Comparison of ENCODE assay signal across 8 cellular contexts in the genomic region with DNA sequence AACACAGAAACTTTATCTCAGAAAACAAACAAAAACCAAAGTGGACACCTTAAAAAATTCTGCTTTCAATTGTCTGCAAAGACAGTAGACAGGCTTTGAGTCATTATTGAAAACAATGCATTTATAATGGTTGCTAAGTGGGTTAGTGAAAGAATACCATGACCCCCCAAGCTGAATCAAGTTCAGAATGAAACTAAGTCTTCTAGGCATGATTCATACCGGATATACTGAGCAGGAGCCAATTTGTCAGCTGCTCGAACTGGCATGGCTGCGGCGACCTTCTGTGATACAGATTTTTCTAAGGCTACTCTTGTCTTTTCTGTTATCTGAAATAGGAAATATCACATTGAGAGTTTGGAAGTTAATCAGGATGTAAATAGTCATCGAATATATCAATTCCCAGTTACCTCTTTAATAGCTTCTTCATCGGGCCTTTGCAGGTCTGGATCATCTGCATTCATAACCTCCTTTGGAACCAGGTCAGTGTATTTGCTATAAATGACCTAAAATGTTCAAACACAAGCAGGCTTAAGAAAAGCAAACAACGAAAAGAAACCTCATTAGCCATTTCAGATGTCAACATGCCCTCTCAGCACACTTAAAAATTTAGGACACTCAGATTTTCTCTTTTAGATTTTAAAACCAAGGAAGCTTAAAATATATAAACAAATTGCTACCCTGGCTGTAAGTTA. TPM values are rescaled to one million over a fixed set of nuclear protein-coding genes. Genes with fewer than 3 reads are reported as not detected.
DNase-seq lines count a peak whose midpoint lies in the region; ATAC-seq and TF ChIP-seq lines count a peak whose summit lies in the region.

No MANE protein-coding gene starts in this region.

- peak overlapping the region; percentile 33 for H3K9ac ChIP-seq in mesenchymal stem cell (ENCODE audit: low read length)

- H2BK12ac ChIP-seq in mesenchymal stem cell (ENCODE audit: low read length in 2 of 2): no peak overlapping the region

- no peaks in the 10 kb centered on the region for H3K9me3 ChIP-seq in mesenchymal stem cell (ENCODE audit: control insufficient read depth, low read length)
- H3K9me3 ChIP-seq in upper lobe of right lung: no peaks in the 10 kb centered on the region

- no peak overlapping the region for H2BK5ac ChIP-seq in mesenchymal stem cell (ENCODE audit: low read depth, low read length, poor library complexity, severe bottlenecking)

- intact Hi-C loops in upper lobe of right lung (cut with DNase I): no loop called here

- H4K8ac ChIP-seq in mesenchymal stem cell (ENCODE audit: low read length): no peak overlapping the region

- H2AFZ ChIP-seq in mesenchymal stem cell (ENCODE audit: low read depth, low read length): no peak overlapping the region

- H3K4me1 ChIP-seq in mesenchymal stem cell (ENCODE audit: control insufficient read depth, insufficient read depth, low read depth, low read length) (no peaks in the 10 kb centered on the region), upper lobe of right lung (peaks cover 5% of the 10 kb centered on the region)

- H3K4me2 ChIP-seq in mesenchymal stem cell (ENCODE audit: low read length, poor library complexity, severe bottlenecking): no peak overlapping the region

- peak; percentile 54 for DNase-seq in COLO829 (ENCODE audit: low spot score)
- peak; percentile 7 for DNase-seq in amniotic epithelial cell (ENCODE audit: low read depth)
- DNase-seq in mesenchymal stem cell: no peak
- DNase-seq in hippocampal formation (lab: John Stamatoyannopoulos, UW): no peak
- DNase-seq in NCI-H2196 treated with DMSO at 0.1 percent for 48 hours (lab: John Stamatoyannopoulos, UW; ENCODE audit: unreplicated experiment): no peak
- DNase-seq in upper lobe of right lung: no peak

- H2BK15ac ChIP-seq in mesenchymal stem cell (ENCODE audit: low read depth, poor library complexity, severe bottlenecking): no peak overlapping the region

- no peak overlapping the region for H4K91ac ChIP-seq in mesenchymal stem cell (ENCODE audit: low read length)

- H3K27me3 ChIP-seq in mesenchymal stem cell (ENCODE audit: control insufficient read depth in 1 of 2, insufficient read depth in 1 of 2, low read length in 2 of 2) (no peaks in the 10 kb centered on the region), upper lobe of right lung (no peaks in the 10 kb centered on the region)

- H2AK5ac ChIP-seq in mesenchymal stem cell (ENCODE audit: low read length, severe bottlenecking): no peak overlapping the region

- H3K14ac ChIP-seq in mesenchymal stem cell (ENCODE audit: low read length in 2 of 2): no peak overlapping the region

- WGBS in mesenchymal stem cell: 83% methylated on average over 7 of the region's 7 CpGs

- peaks cover 10% of the 10 kb centered on the region for H3K79me1 ChIP-seq in mesenchymal stem cell (replicated peaks; ENCODE audit: low read length, poor library complexity, severe bottlenecking)

- H3K4ac ChIP-seq in mesenchymal stem cell (ENCODE audit: low read depth in 1 of 2, low read length in 2 of 2): no peak overlapping the region

- no peak overlapping the region for H3K23ac ChIP-seq in mesenchymal stem cell (ENCODE audit: low read length in 2 of 2)

- H2BK120ac ChIP-seq in mesenchymal stem cell (ENCODE audit: low read depth, low read length): no peak overlapping the region

- H3K4me3 ChIP-seq in mesenchymal stem cell (ENCODE audit: insufficient read depth in 1 of 2, low read depth in 1 of 2, low read length in 2 of 2) (no peak overlapping the region), upper lobe of right lung (no peak overlapping the region)

- peak; percentile 76 for ATAC-seq in GM21515 (IDR thresholded peaks at IDR 0.05; ENCODE audit: unreplicated experiment)
- no peak for ATAC-seq in HG03039 (IDR thresholded peaks at IDR 0.05; ENCODE audit: unreplicated experiment)
- ATAC-seq in upper lobe of right lung: no peak

- H3K36me3 ChIP-seq in mesenchymal stem cell (ENCODE audit: control insufficient read depth in 1 of 2, insufficient read depth in 2 of 2, low read depth in 1 of 2, low read length in 2 of 2): peaks cover 22 to 84% of the 10 kb centered on the region in 2 experiments
- H3K36me3 ChIP-seq in upper lobe of right lung: peaks cover 88% of the 10 kb centered on the region

- no peak overlapping the region for H3K27ac ChIP-seq in mesenchymal stem cell (ENCODE audit: low read length, poor library complexity, severe bottlenecking)
- H3K27ac ChIP-seq in upper lobe of right lung: no peak overlapping the region

- TF ChIP-seq CTCF in upper lobe of right lung (IDR thresholded peaks at IDR 0.05): no peak

- H3K18ac ChIP-seq in mesenchymal stem cell (ENCODE audit: low read depth in 1 of 2, low read length in 2 of 2): no peak overlapping the region

RNA-seq across cellular contexts. Expression of a gene that starts 22.3 kb away (rescaled TPM):
- 81.2 TPM for polyA plus RNA-seq in mesenchymal stem cell (2013, experiment 1 of 2)
- polyA plus RNA-seq in mesenchymal stem cell (2013, experiment 2 of 2): 82.2 TPM
- total RNA-seq in upper lobe of right lung: 64.7 TPM

RNA-seq across cellular contexts. Expression of a gene that starts 30.8 kb away (rescaled TPM):
- polyA plus RNA-seq in mesenchymal stem cell (2013, experiment 1 of 2): 411 TPM
- 403 TPM for polyA plus RNA-seq in mesenchymal stem cell (2013, experiment 2 of 2)
- total RNA-seq in upper lobe of right lung: 71.1 TPM

RNA-seq across cellular contexts. Expression of a gene that starts 30.9 kb away (rescaled TPM):
- polyA plus RNA-seq in mesenchymal stem cell (2013, experiment 1 of 2): 8.6 TPM
- polyA plus RNA-seq in mesenchymal stem cell (2013, experiment 2 of 2): 8.4 TPM
- total RNA-seq in upper lobe of right lung: 11.6 TPM

Comparison
In these comparisons a context has a peak if more than half of its experiments do, and no peak if none do; other contexts are left out.
1. DNase-seq: peak in COLO829 (single experiment) and amniotic epithelial cell (single experiment); none in mesenchymal stem cell (single experiment), hippocampal formation (0 of 2), NCI-H2196 treated with DMSO at 0.1 percent for 48 hours (single experiment) and upper lobe of right lung (single experiment).